In genomic region chr11:64347171-64347867, GRCh38 we compare ENCODE assay signal across 17 cellular contexts. TPM values are rescaled to one million over a fixed set of nuclear protein-coding genes. Genes with fewer than 3 reads are reported as not detected.
A peak's percentile ranks its signal among the peaks of the same experiment; 100 is the strongest.
DNase-seq lines count a peak whose midpoint lies in the region; ATAC-seq and TF ChIP-seq lines count a peak whose summit lies in the region.
"Had no signal": no experiment of that assay in that cellular context is flagged by ENCODE, and none has a peak within 500 bp of the region (broad histone marks: within the 10 kb centered on the region; RNA-seq: fewer than 3 reads in every experiment).

No MANE protein-coding gene starts in this region.

- dilution Hi-C loops in IMR-90 (cut with HindIII; ENCODE audit: low sequenced_read_pairs, unreplicated experiment), result no loop called here

- TF ChIP-seq POLR2A in IMR-90 (IDR thresholded peaks at IDR 0.05; ENCODE audit: low read depth, low read length), result no peak

- TF ChIP-seq RAD21 in SK-N-SH (IDR thresholded peaks at IDR 0.05; ENCODE audit: low read length) (no peak), IMR-90 (IDR thresholded peaks at IDR 0.05; ENCODE audit: low read length) (no peak)

- H3K4me2 ChIP-seq in SK-N-SH (no peak overlapping the region), IMR-90 (ENCODE audit: low read depth, low read length) (no peak overlapping the region), mesendoderm (ENCODE audit: low read length) (no peak overlapping the region)

- H3K79me2 ChIP-seq in SK-N-SH (ENCODE audit: insufficient read depth) (no peaks in the 10 kb centered on the region), mesendoderm (ENCODE audit: control insufficient read depth, insufficient read depth, low read length) (no peaks in the 10 kb centered on the region)

- H3K56ac ChIP-seq in IMR-90 (ENCODE audit: extremely low read depth, insufficient read depth, low read length), result no peak overlapping the region
- H3K56ac ChIP-seq in mesendoderm (ENCODE audit: low read length), result no peak overlapping the region

- H2BK20ac ChIP-seq in IMR-90 (ENCODE audit: low read depth, low read length), result no peak overlapping the region

- H3K14ac ChIP-seq in IMR-90 (replicated peaks; ENCODE audit: low read depth, low read length), result no peak overlapping the region

- H2BK15ac ChIP-seq in IMR-90 (ENCODE audit: low read depth, low read length) (no peak overlapping the region), mesendoderm (replicated peaks; ENCODE audit: low read depth) (no peak overlapping the region)

- no peaks in the 10 kb centered on the region for H3K9me2 ChIP-seq in SK-N-SH

- H2BK5ac ChIP-seq in IMR-90 (ENCODE audit: low read depth, low read length, poor library complexity, severe bottlenecking) (no peak overlapping the region), mesendoderm (ENCODE audit: low read length) (no peak overlapping the region)

- 81% methylated on average over 13 of the region's 13 CpGs for WGBS in SK-N-SH (ENCODE audit: low lambda C conversion rate)
- 83% methylated on average over 2 of the region's 13 CpGs; no CpG with 5 or more reads in 1 of the 2 experiments for WGBS in IMR-90 (ENCODE audit: extremely low coverage in 2 of 2, insufficient read length in 1 of 2), 2 experiments
- WGBS in mesendoderm (ENCODE audit: extremely low coverage, insufficient coverage, low lambda C conversion rate), result no CpG with 5 or more reads among the region's 13 CpGs

- H4K91ac ChIP-seq in IMR-90 (ENCODE audit: insufficient read depth, low read depth, low read length), result no peak overlapping the region

- no peak overlapping the region for H4K8ac ChIP-seq in IMR-90 (ENCODE audit: low read depth in 2 of 2, low read length in 2 of 2)
- H4K8ac ChIP-seq in mesendoderm (ENCODE audit: low read depth, low read length), result no peak overlapping the region

- CTCF ChIA-PET in SK-N-SH (lab: Yijun Ruan, JAX), result no interaction called here
- CTCF ChIA-PET in IMR-90 (lab: Yijun Ruan, JAX), result interaction anchor here (0.5 kb wide), 1 partner anchor 143 kb away, joined by 3 read pairs; no protein-coding TSS in a partner anchor

- H3K27ac Mint-ChIP-seq in activated T-helper 1 cell treated with anti-CD3 and anti-CD28 coated beads, Interleukin-12 subunit alpha, Interleukin-12 subunit beta, Interleukin-2, Interleukin-4 antibody, amounts not matched to agents 30 ng/mL and 10 ng/mL and 1 ng/mL, durations not matched to agents 14 hours and 24 hours and 36 hours, result peak overlapping the region; percentile 7
- H3K27ac Mint-ChIP-seq in neural crest cell (ENCODE audit: unreplicated experiment), result peak overlapping the region; percentile 84
- H3K27ac Mint-ChIP-seq: activated CD4-positive, alpha-beta T cell treated with anti-CD3 and anti-CD28 coated beads, Interleukin-2, amount 10 ng/mL, durations not matched to agents 24 days and 14 days; stimulated activated memory B cell treated with anti-CD40 and anti-IgM and Interleukin-4, amounts not matched to agents 10 μg/mL and 1 μg/mL and 100 μg/mL, for 72 hours had no signal

- H3K9ac ChIP-seq in SK-N-SH, result no peak overlapping the region
- no peak overlapping the region for H3K9ac ChIP-seq in IMR-90 (ENCODE audit: low read depth, low read length)
- H3K9ac ChIP-seq in mesendoderm (ENCODE audit: low read length), result no peak overlapping the region

- H2AK5ac ChIP-seq in IMR-90 (ENCODE audit: low read depth, low read length), result no peak overlapping the region
- H2AK5ac ChIP-seq in mesendoderm (ENCODE audit: low read length), result no peak overlapping the region

- H3K79me1 ChIP-seq in IMR-90 (ENCODE audit: low read depth in 1 of 2, low read length in 2 of 2) (no peaks in the 10 kb centered on the region), mesendoderm (ENCODE audit: low read length) (no peaks in the 10 kb centered on the region)

- no peaks in the 10 kb centered on the region for H3K27me3 Mint-ChIP-seq in activated T-helper 1 cell treated with anti-CD3 and anti-CD28 coated beads, Interleukin-12 subunit alpha, Interleukin-12 subunit beta, Interleukin-2, Interleukin-4 antibody, amounts not matched to agents 30 ng/mL and 10 ng/mL and 1 ng/mL, durations not matched to agents 14 hours and 24 hours and 36 hours (ENCODE audit: insufficient read depth)
- H3K27me3 Mint-ChIP-seq in neural crest cell (ENCODE audit: low read depth), result no peaks in the 10 kb centered on the region
- H3K27me3 Mint-ChIP-seq: activated CD4-positive, alpha-beta T cell treated with anti-CD3 and anti-CD28 coated beads, Interleukin-2, amount 10 ng/mL, durations not matched to agents 24 days and 14 days; naive thymus-derived CD8-positive, alpha-beta T cell; stimulated activated memory B cell treated with anti-CD40 and anti-IgM and Interleukin-4, amounts not matched to agents 10 μg/mL and 1 μg/mL and 100 μg/mL, for 72 hours had no signal

- no peak overlapping the region for H3K4ac ChIP-seq in IMR-90 (ENCODE audit: low read depth, low read length)
- H3K4ac ChIP-seq in mesendoderm (ENCODE audit: low read depth, low read length), result no peak overlapping the region

- H3K36me3 ChIP-seq in SK-N-SH (replicated peaks in 1 of 2; ENCODE audit: control insufficient read depth in 1 of 2, insufficient read depth in 2 of 2, low read length in 1 of 2) (no peaks in the 10 kb centered on the region), IMR-90 (ENCODE audit: control insufficient read depth, insufficient read depth, low read length) (no peaks in the 10 kb centered on the region), mesendoderm (ENCODE audit: control insufficient read depth, insufficient read depth, low read length) (no peaks in the 10 kb centered on the region), lower lobe of right lung (peaks cover 15% of the 10 kb centered on the region)
- H3K36me3 ChIP-seq: gastroesophageal sphincter, tibial artery had no signal

- H4K20me1 ChIP-seq in SK-N-SH (ENCODE audit: insufficient read depth) (no peaks in the 10 kb centered on the region), IMR-90 (ENCODE audit: insufficient read depth, low read length) (no peaks in the 10 kb centered on the region)

- peak; percentile 14 for DNase-seq in SK-N-SH
- DNase-seq in IMR-90, result no peak
- DNase-seq in activated T-helper 1 cell treated with anti-CD3 and anti-CD28 coated beads, Interleukin-12 subunit alpha, Interleukin-12 subunit beta, Interleukin-2, Interleukin-4 antibody, amounts not matched to agents 30 ng/mL and 10 ng/mL and 1 ng/mL, durations not matched to agents 14 hours and 24 hours and 36 hours (ENCODE audit: low spot score), result no peak
- DNase-seq in neural crest cell (ENCODE audit: low read depth, low spot score), result no peak
- DNase-seq in mesendoderm, result no peak
- no peak for DNase-seq in NCI-H69 (lab: John Stamatoyannopoulos, UW)
- DNase-seq in lower lobe of right lung, result no peak
- DNase-seq: activated CD4-positive, alpha-beta T cell treated with anti-CD3 and anti-CD28 coated beads, Interleukin-2, amount 10 ng/mL, durations not matched to agents 24 days and 14 days; amniotic stem cell; naive thymus-derived CD8-positive, alpha-beta T cell; NCI-H1092 treated with DMSO at 0.1 percent for 48 hours; NCI-H2171; NCI-H82; tibial artery had no signal

- H3K27me3 ChIP-seq in SK-N-SH (ENCODE audit: insufficient read depth) (no peaks in the 10 kb centered on the region), IMR-90 (ENCODE audit: control insufficient read depth, insufficient read depth, low read length) (peaks cover 2% of the 10 kb centered on the region; the same call in 1 of the 2 replicates), mesendoderm (ENCODE audit: insufficient read depth, low read length, poor library complexity) (no peaks in the 10 kb centered on the region), lower lobe of right lung (ENCODE audit: low read depth) (no peaks in the 10 kb centered on the region)
- H3K27me3 ChIP-seq: gastroesophageal sphincter, tibial artery had no signal

- H2BK120ac ChIP-seq in IMR-90 (ENCODE audit: low read depth, low read length) (no peak overlapping the region), mesendoderm (ENCODE audit: low read depth, low read length) (no peak overlapping the region)

- TF ChIP-seq CTCF in SK-N-SH (IDR thresholded peaks at IDR 0.05), result no peak
- no peak for TF ChIP-seq CTCF in IMR-90 (conservative IDR thresholded peaks at IDR 0.05; ENCODE audit: low read depth, low read length)
- no peak for TF ChIP-seq CTCF in neural crest cell (conservative IDR thresholded peaks at IDR 0.05)
- TF ChIP-seq CTCF in lower lobe of right lung (IDR thresholded peaks at IDR 0.05), result no peak

- no peak overlapping the region for H3K27ac ChIP-seq in SK-N-SH (ENCODE audit: low read depth in 2 of 2, low read length in 1 of 2)
- no peak overlapping the region for H3K27ac ChIP-seq in IMR-90 (ENCODE audit: insufficient read depth, low read length)
- H3K27ac ChIP-seq in mesendoderm (ENCODE audit: low read depth, low read length), result no peak overlapping the region
- H3K27ac ChIP-seq in lower lobe of right lung, result no peak overlapping the region
- H3K27ac ChIP-seq: gastroesophageal sphincter, tibial artery had no signal

- no peaks in the 10 kb centered on the region for H3K9me3 Mint-ChIP-seq in activated T-helper 1 cell treated with anti-CD3 and anti-CD28 coated beads, Interleukin-12 subunit alpha, Interleukin-12 subunit beta, Interleukin-2, Interleukin-4 antibody, amounts not matched to agents 30 ng/mL and 10 ng/mL and 1 ng/mL, durations not matched to agents 14 hours and 24 hours and 36 hours
- no peaks in the 10 kb centered on the region for H3K9me3 Mint-ChIP-seq in neural crest cell
- H3K9me3 Mint-ChIP-seq: activated CD4-positive, alpha-beta T cell treated with anti-CD3 and anti-CD28 coated beads, Interleukin-2, amount 10 ng/mL, durations not matched to agents 24 days and 14 days; naive thymus-derived CD8-positive, alpha-beta T cell; stimulated activated memory B cell treated with anti-CD40 and anti-IgM and Interleukin-4, amounts not matched to agents 10 μg/mL and 1 μg/mL and 100 μg/mL, for 72 hours had no signal

- H3K4me1 Mint-ChIP-seq in activated T-helper 1 cell treated with anti-CD3 and anti-CD28 coated beads, Interleukin-12 subunit alpha, Interleukin-12 subunit beta, Interleukin-2, Interleukin-4 antibody, amounts not matched to agents 30 ng/mL and 10 ng/mL and 1 ng/mL, durations not matched to agents 14 hours and 24 hours and 36 hours (ENCODE audit: low read depth), result no peaks in the 10 kb centered on the region
- peaks cover 12% of the 10 kb centered on the region for H3K4me1 Mint-ChIP-seq in neural crest cell

- H3K4me1 ChIP-seq in SK-N-SH (ENCODE audit: control insufficient read depth in 1 of 2, insufficient read depth in 2 of 2, low read depth in 1 of 2, low read length in 1 of 2) (no peaks in the 10 kb centered on the region; a peak in 1 of 4 replicates), IMR-90 (ENCODE audit: control insufficient read depth, insufficient read depth, low read length) (peaks cover under 1% of the 10 kb centered on the region), mesendoderm (ENCODE audit: control insufficient read depth, low read depth, low read length) (no peaks in the 10 kb centered on the region), lower lobe of right lung (peaks cover 7% of the 10 kb centered on the region)

- H3K9me3 ChIP-seq in SK-N-SH, result no peaks in the 10 kb centered on the region
- no peaks in the 10 kb centered on the region for H3K9me3 ChIP-seq in IMR-90 (ENCODE audit: control insufficient read depth, insufficient read depth, low read length)
- no peaks in the 10 kb centered on the region for H3K9me3 ChIP-seq in lower lobe of right lung
- H3K9me3 ChIP-seq: gastroesophageal sphincter, tibial artery had no signal

- in situ Hi-C loops in IMR-90 (cut with MboI; ENCODE audit: low sequenced_read_pairs), result no loop called here

- H3K4me3 Mint-ChIP-seq in activated T-helper 1 cell treated with anti-CD3 and anti-CD28 coated beads, Interleukin-12 subunit alpha, Interleukin-12 subunit beta, Interleukin-2, Interleukin-4 antibody, amounts not matched to agents 30 ng/mL and 10 ng/mL and 1 ng/mL, durations not matched to agents 14 hours and 24 hours and 36 hours, result no peak overlapping the region
- no peak overlapping the region for H3K4me3 Mint-ChIP-seq in neural crest cell
- H3K4me3 Mint-ChIP-seq: activated CD4-positive, alpha-beta T cell treated with anti-CD3 and anti-CD28 coated beads, Interleukin-2, amount 10 ng/mL, durations not matched to agents 24 days and 14 days; stimulated activated memory B cell treated with anti-CD40 and anti-IgM and Interleukin-4, amounts not matched to agents 10 μg/mL and 1 μg/mL and 100 μg/mL, for 72 hours had no signal

- H3K23ac ChIP-seq in IMR-90 (ENCODE audit: low read depth, low read length), result no peak overlapping the region
- no peak overlapping the region for H3K23ac ChIP-seq in mesendoderm (ENCODE audit: low read length)

- TF ChIP-seq EP300 in SK-N-SH (IDR thresholded peaks at IDR 0.05; ENCODE audit: borderline replicate concordance in 1 of 2, low read depth in 1 of 2, low read length in 1 of 2), result no peak

- H3K36me3 Mint-ChIP-seq in activated T-helper 1 cell treated with anti-CD3 and anti-CD28 coated beads, Interleukin-12 subunit alpha, Interleukin-12 subunit beta, Interleukin-2, Interleukin-4 antibody, amounts not matched to agents 30 ng/mL and 10 ng/mL and 1 ng/mL, durations not matched to agents 14 hours and 24 hours and 36 hours (ENCODE audit: low read depth), result peaks cover 18% of the 10 kb centered on the region
- no peaks in the 10 kb centered on the region for H3K36me3 Mint-ChIP-seq in neural crest cell (ENCODE audit: low read depth)

- H2AFZ ChIP-seq in SK-N-SH (ENCODE audit: low read depth) (no peak overlapping the region), IMR-90 (replicated peaks; ENCODE audit: low read length, poor library complexity) (peak overlapping the region; percentile 23)

- no TSS peak for BruUV-seq in IMR-90 (replicated peaks; lab: Mats Ljungman, UMichigan)

- intact Hi-C loops in IMR-90 (cut with micrococcal nuclease), result no loop called here
- intact Hi-C loops in activated T-helper 1 cell treated with anti-CD3 and anti-CD28 coated beads, Interleukin-12 subunit alpha, Interleukin-12 subunit beta, Interleukin-2, Interleukin-4 antibody, amounts not matched to agents 30 ng/mL and 10 ng/mL and 1 ng/mL, durations not matched to agents 14 hours and 24 hours and 36 hours (cut with micrococcal nuclease), result no loop called here
- intact Hi-C loops in lower lobe of right lung (cut with DNase I), result no loop called here

- no peak overlapping the region for H3K4me3 ChIP-seq in SK-N-SH (ENCODE audit: low read depth in 2 of 2, low read length in 1 of 2)
- no peak overlapping the region for H3K4me3 ChIP-seq in IMR-90 (ENCODE audit: insufficient read depth, low read depth, low read length)
- H3K4me3 ChIP-seq in mesendoderm (ENCODE audit: low read length), result no peak overlapping the region
- no peak overlapping the region for H3K4me3 ChIP-seq in lower lobe of right lung
- H3K4me3 ChIP-seq: gastroesophageal sphincter, tibial artery had no signal

- H3K18ac ChIP-seq in IMR-90 (ENCODE audit: low read depth, low read length) (no peak overlapping the region), mesendoderm (ENCODE audit: low read length) (no peak overlapping the region)

- POLR2A ChIA-PET in SK-N-SH (lab: Yijun Ruan, JAX), result no interaction called here
- POLR2A ChIA-PET in IMR-90 (lab: Charles Lee; ENCODE audit: unreplicated experiment), result no interaction called here

- no peaks in the 10 kb centered on the region for H3K9me1 ChIP-seq in IMR-90 (ENCODE audit: insufficient read depth, low read length)

- ATAC-seq in SK-N-SH treated with all-trans-retinoic acid at 6 μM for 48 hours (no peak), IMR-90 (ENCODE audit: low read depth) (no peak), lower lobe of right lung (no peak)
- ATAC-seq: gastroesophageal sphincter; naive thymus-derived CD8-positive, alpha-beta T cell; stimulated activated memory B cell treated with anti-CD40 and anti-IgM and Interleukin-4, amounts not matched to agents 10 μg/mL and 1 μg/mL and 100 μg/mL, for 72 hours had no signal

- no peaks in the 10 kb centered on the region for H3F3A ChIP-seq in SK-N-SH (replicated peaks; ENCODE audit: insufficient read depth)

- H4K5ac ChIP-seq in IMR-90 (ENCODE audit: low read depth, low read length) (no peak overlapping the region), mesendoderm (ENCODE audit: low read length) (no peak overlapping the region)

- H2AK9ac ChIP-seq in IMR-90 (replicated peaks; ENCODE audit: low read depth, low read length, poor library complexity), result peak overlapping the region; percentile 15

RNA-seq across cellular contexts. Expression of gene CCDC88B, which starts 7.3 kb away (rescaled TPM):
- polyA plus RNA-seq in SK-N-SH (2012; rRNA removed), result 2.4 and 3.4 TPM in 2 replicates
- polyA plus RNA-seq in SK-N-SH (2012; cell fraction: cytosol; rRNA removed), result 1.3 and 2.7 TPM in 2 replicates
- 1.5 and 4.3 TPM in 2 replicates for polyA plus RNA-seq in SK-N-SH (2012; cell fraction: nucleus; rRNA removed)
- total RNA-seq in IMR-90 (2012; rRNA removed), result 1.3 and 1.7 TPM in 2 replicates
- polyA plus RNA-seq in IMR-90 (2012; rRNA removed), result 2.5 and 3.1 TPM in 2 replicates
- polyA plus RNA-seq in IMR-90 (2012; cell fraction: cytosol; rRNA removed), result 2.6 and 2.9 TPM in 2 replicates
- 2.4 and 3.8 TPM in 2 replicates for polyA plus RNA-seq in IMR-90 (2012; cell fraction: nucleus; rRNA removed; ENCODE audit: low replicate concordance)
- 133 and 137 TPM in 2 replicates for total RNA-seq in activated T-helper 1 cell treated with anti-CD3 and anti-CD28 coated beads, Interleukin-12 subunit alpha, Interleukin-12 subunit beta, Interleukin-2, Interleukin-4 antibody, amounts not matched to agents 30 ng/mL and 10 ng/mL and 1 ng/mL, durations not matched to agents 14 hours and 24 hours and 36 hours
- total RNA-seq in neural crest cell, result 0.91 and 1.1 TPM in 2 replicates
- polyA plus RNA-seq in mesendoderm (2013, experiment 1 of 2), result 2.0 TPM
- 1.6 TPM for polyA plus RNA-seq in mesendoderm (2013, experiment 2 of 2)
- total RNA-seq in lower lobe of right lung, result 40.0 TPM

RNA-seq across cellular contexts. Expression of gene RPS6KA4, which starts 11.6 kb away (rescaled TPM):
- 43.4 and 44.7 TPM in 2 replicates for polyA plus RNA-seq in SK-N-SH (2012; rRNA removed)
- 15.4 and 27.8 TPM in 2 replicates for polyA plus RNA-seq in SK-N-SH (2012; cell fraction: cytosol; rRNA removed)
- 86.8 and 120 TPM in 2 replicates for polyA plus RNA-seq in SK-N-SH (2012; cell fraction: nucleus; rRNA removed)
- 43.3 and 52.9 TPM in 2 replicates for total RNA-seq in IMR-90 (2012; rRNA removed)
- polyA plus RNA-seq in IMR-90 (2012; rRNA removed), result 38.8 and 46.7 TPM in 2 replicates
- polyA plus RNA-seq in IMR-90 (2012; cell fraction: cytosol; rRNA removed), result 36.4 and 60.6 TPM in 2 replicates
- 52.0 and 125 TPM in 2 replicates for polyA plus RNA-seq in IMR-90 (2012; cell fraction: nucleus; rRNA removed; ENCODE audit: low replicate concordance)
- total RNA-seq in activated T-helper 1 cell treated with anti-CD3 and anti-CD28 coated beads, Interleukin-12 subunit alpha, Interleukin-12 subunit beta, Interleukin-2, Interleukin-4 antibody, amounts not matched to agents 30 ng/mL and 10 ng/mL and 1 ng/mL, durations not matched to agents 14 hours and 24 hours and 36 hours, result 38.3 and 46.0 TPM in 2 replicates
- total RNA-seq in neural crest cell, result 12.6 and 17.6 TPM in 2 replicates
- polyA plus RNA-seq in mesendoderm (2013, experiment 1 of 2), result 4.8 TPM
- 4.6 TPM for polyA plus RNA-seq in mesendoderm (2013, experiment 2 of 2)
- 36.1 TPM for total RNA-seq in lower lobe of right lung

RNA-seq across cellular contexts. Expression of gene PRDX5, which starts 29.4 kb away (rescaled TPM):
- polyA plus RNA-seq in SK-N-SH (2012; rRNA removed) (875 and 1,000 TPM in 2 replicates), IMR-90 (2012; rRNA removed) (292 and 332 TPM in 2 replicates)
- polyA plus RNA-seq in SK-N-SH (2012; cell fraction: cytosol; rRNA removed), result 911 and 944 TPM in 2 replicates
- polyA plus RNA-seq in SK-N-SH (2012; cell fraction: nucleus; rRNA removed), result 283 and 326 TPM in 2 replicates
- total RNA-seq in IMR-90 (2012; rRNA removed) (120 and 160 TPM in 2 replicates), neural crest cell (148 and 168 TPM in 2 replicates), lower lobe of right lung (203 TPM)
- polyA plus RNA-seq in IMR-90 (2012; cell fraction: cytosol; rRNA removed), result 766 and 775 TPM in 2 replicates
- polyA plus RNA-seq in IMR-90 (2012; cell fraction: nucleus; rRNA removed; ENCODE audit: low replicate concordance), result 159 and 265 TPM in 2 replicates
- total RNA-seq in activated T-helper 1 cell treated with anti-CD3 and anti-CD28 coated beads, Interleukin-12 subunit alpha, Interleukin-12 subunit beta, Interleukin-2, Interleukin-4 antibody, amounts not matched to agents 30 ng/mL and 10 ng/mL and 1 ng/mL, durations not matched to agents 14 hours and 24 hours and 36 hours, result 89.0 and 100 TPM in 2 replicates
- 99.0 TPM for polyA plus RNA-seq in mesendoderm (2013, experiment 1 of 2)
- 97.3 TPM for polyA plus RNA-seq in mesendoderm (2013, experiment 2 of 2)

RNA-seq across cellular contexts. Expression of gene TRMT112, which starts 30.0 kb away (rescaled TPM):
- polyA plus RNA-seq in SK-N-SH (2012; rRNA removed), result 649 and 699 TPM in 2 replicates
- polyA plus RNA-seq in SK-N-SH (2012; cell fraction: cytosol; rRNA removed), result 528 and 601 TPM in 2 replicates
- polyA plus RNA-seq in SK-N-SH (2012; cell fraction: nucleus; rRNA removed), result 225 and 384 TPM in 2 replicates
- 202 and 206 TPM in 2 replicates for total RNA-seq in IMR-90 (2012; rRNA removed)
- 173 and 206 TPM in 2 replicates for polyA plus RNA-seq in IMR-90 (2012; rRNA removed)
- polyA plus RNA-seq in IMR-90 (2012; cell fraction: cytosol; rRNA removed), result 669 and 1,019 TPM in 2 replicates
- polyA plus RNA-seq in IMR-90 (2012; cell fraction: nucleus; rRNA removed; ENCODE audit: low replicate concordance), result 158 and 162 TPM in 2 replicates
- total RNA-seq in activated T-helper 1 cell treated with anti-CD3 and anti-CD28 coated beads, Interleukin-12 subunit alpha, Interleukin-12 subunit beta, Interleukin-2, Interleukin-4 antibody, amounts not matched to agents 30 ng/mL and 10 ng/mL and 1 ng/mL, durations not matched to agents 14 hours and 24 hours and 36 hours, result 307 and 312 TPM in 2 replicates
- total RNA-seq in neural crest cell, result 201 and 207 TPM in 2 replicates
- 524 TPM for polyA plus RNA-seq in mesendoderm (2013, experiment 1 of 2)
- polyA plus RNA-seq in mesendoderm (2013, experiment 2 of 2), result 540 TPM
- 178 TPM for total RNA-seq in lower lobe of right lung

RNA-seq across cellular contexts. Expression of gene ESRRA, which starts 42.0 kb away (rescaled TPM):
- polyA plus RNA-seq in SK-N-SH (2012; rRNA removed) (27.8 and 31.7 TPM in 2 replicates), IMR-90 (2012; rRNA removed) (15.0 and 15.8 TPM in 2 replicates)
- 24.0 and 31.6 TPM in 2 replicates for polyA plus RNA-seq in SK-N-SH (2012; cell fraction: cytosol; rRNA removed)
- polyA plus RNA-seq in SK-N-SH (2012; cell fraction: nucleus; rRNA removed), result 42.5 and 71.4 TPM in 2 replicates
- total RNA-seq in IMR-90 (2012; rRNA removed) (10.2 and 10.3 TPM in 2 replicates), neural crest cell (33.8 and 34.7 TPM in 2 replicates), lower lobe of right lung (47.9 TPM)
- polyA plus RNA-seq in IMR-90 (2012; cell fraction: cytosol; rRNA removed), result 18.8 and 20.4 TPM in 2 replicates
- 16.3 and 44.0 TPM in 2 replicates for polyA plus RNA-seq in IMR-90 (2012; cell fraction: nucleus; rRNA removed; ENCODE audit: low replicate concordance)
- total RNA-seq in activated T-helper 1 cell treated with anti-CD3 and anti-CD28 coated beads, Interleukin-12 subunit alpha, Interleukin-12 subunit beta, Interleukin-2, Interleukin-4 antibody, amounts not matched to agents 30 ng/mL and 10 ng/mL and 1 ng/mL, durations not matched to agents 14 hours and 24 hours and 36 hours, result 64.4 and 67.3 TPM in 2 replicates
- polyA plus RNA-seq in mesendoderm (2013, experiment 1 of 2), result 9.3 TPM
- polyA plus RNA-seq in mesendoderm (2013, experiment 2 of 2), result 8.3 TPM

Comparison
In these comparisons a context has a peak if more than half of its experiments do, and no peak if none do; other contexts are left out.
1. RNA of gene CCDC88B, which starts 7.3 kb away (total RNA-seq): 133 to 137 TPM in activated T-helper 1 cell treated with anti-CD3 and anti-CD28 coated beads, Interleukin-12 subunit alpha, Interleukin-12 subunit beta, Interleukin-2, Interleukin-4 antibody, amounts not matched to agents 30 ng/mL and 10 ng/mL and 1 ng/mL, durations not matched to agents 14 hours and 24 hours and 36 hours and 40.0 TPM in lower lobe of right lung (single experiment); 1.3 to 1.7 TPM in IMR-90 and 0.91 to 1.1 TPM in neural crest cell; every median in the first group is over 10 times any median in the second.